8 cellular contexts compared by ENCODE assay signal in the genomic region with DNA sequence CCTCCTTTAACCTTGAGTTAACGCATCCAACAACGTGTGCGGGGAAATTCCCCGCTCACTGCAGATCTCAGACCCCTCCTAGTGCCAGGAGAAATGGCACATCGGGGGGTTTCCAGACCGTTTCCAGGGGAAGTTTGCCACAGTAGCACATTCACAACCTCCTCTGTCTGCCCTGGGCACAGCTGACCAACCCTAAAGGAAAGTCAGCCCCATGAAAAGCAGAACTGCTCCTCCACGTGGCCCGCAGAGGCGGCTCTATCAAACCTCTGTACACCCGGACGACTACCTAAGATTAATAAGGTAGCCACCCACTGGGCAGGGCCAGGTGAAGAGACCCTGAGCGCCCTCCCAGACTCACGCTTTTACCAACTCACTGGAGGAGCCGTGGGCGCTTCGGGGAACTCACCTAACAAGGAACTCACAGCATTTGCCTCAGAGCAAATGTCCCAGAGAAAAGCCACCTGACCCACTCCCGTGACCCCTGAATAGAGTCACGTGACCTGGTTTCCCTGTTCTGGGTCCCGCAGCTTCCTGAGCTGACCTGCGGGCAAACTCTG. TPM values are rescaled to one million over a fixed set of nuclear protein-coding genes. Genes with fewer than 3 reads are reported as not detected.
DNase-seq lines count a peak whose midpoint lies in the region; ATAC-seq and TF ChIP-seq lines count a peak whose summit lies in the region.

No MANE protein-coding gene starts in this region.

- H3K4me1 Mint-ChIP-seq in MCF 10A (ENCODE audit: insufficient read depth, unreplicated experiment): peaks cover 5% of the 10 kb centered on the region

- CTCF ChIA-PET in MCF 10A (lab: Yijun Ruan, JAX): no interaction called here

- intact Hi-C loops in breast epithelium (cut with DNase I; ENCODE audit: low total_unique reads) (no loop called here), MCF 10A (cut with micrococcal nuclease) (no loop called here), heart left ventricle (cut with DNase I) (no loop called here)

- H3K36me3 Mint-ChIP-seq in MCF 10A (ENCODE audit: insufficient read depth, unreplicated experiment): no peaks in the 10 kb centered on the region

- peak; percentile 47 for ATAC-seq in HG03521 (IDR thresholded peaks at IDR 0.05; ENCODE audit: unreplicated experiment)
- peak; percentile 12 to 57 (median 33) for ATAC-seq in heart left ventricle
- no peak for ATAC-seq in SK-N-SH treated with all-trans-retinoic acid at 6 μM for 48 hours

- H3K9me3 ChIP-seq in breast epithelium (no peaks in the 10 kb centered on the region), heart left ventricle (no peaks in the 10 kb centered on the region)

- no peak overlapping the region for H3K4me3 Mint-ChIP-seq in MCF 10A (ENCODE audit: unreplicated experiment)

- H3K27me3 ChIP-seq in breast epithelium (no peaks in the 10 kb centered on the region), heart left ventricle (no peaks in the 10 kb centered on the region)

- TF ChIP-seq CTCF in breast epithelium (IDR thresholded peaks at IDR 0.05) (no peak), MCF 10A (IDR thresholded peaks at IDR 0.05; ENCODE audit: unreplicated experiment) (no peak), heart left ventricle (IDR thresholded peaks at IDR 0.05) (no peak)

- no peak overlapping the region for H3K27ac Mint-ChIP-seq in MCF 10A (ENCODE audit: low read depth, unreplicated experiment)

- H3K4me3 ChIP-seq in breast epithelium (peak overlapping the region; percentile 10 to 34 (median 14)), heart left ventricle (peak overlapping the region in 6 of 12 donors; percentile 8 to 58 (median 28))

- H3K9me3 Mint-ChIP-seq in MCF 10A (ENCODE audit: unreplicated experiment): no peaks in the 10 kb centered on the region

- no peak for TF ChIP-seq POLR2A in breast epithelium (IDR thresholded peaks at IDR 0.05)
- TF ChIP-seq POLR2A in heart left ventricle (IDR thresholded peaks at IDR 0.05): no peak

- H3K36me3 ChIP-seq in breast epithelium (no peaks in the 10 kb centered on the region), heart left ventricle (peaks cover 0 to 6% (median 0%) of the 10 kb centered on the region in 9 donors)

- 63 to 76% (median 72%) methylated on average over 17 to 20 of the region's 20 CpGs for WGBS in heart left ventricle, 4 donors

- no peak for DNase-seq in breast epithelium (ENCODE audit: low spot score in 2 of 2)
- no peak for DNase-seq in MCF 10A (ENCODE audit: unreplicated experiment)
- DNase-seq in activated CD8-positive, alpha-beta memory T cell treated with anti-CD3 and anti-CD28 coated beads for 4 hours (ENCODE audit: low read depth in 2 of 2): peak; percentile 65 to 72
- DNase-seq in heart left ventricle: peak in 2 of 5 donors; percentile 49 to 65
- peak; percentile 60 to 84 for DNase-seq in stimulated activated CD4-positive, alpha-beta T cell treated with anti-CD3 and anti-CD28 coated beads, Interleukin-4, amount 100 ng/mL, for 4 hours
- no peak for DNase-seq in AG08395 (ENCODE audit: low spot score)

- H3K27ac ChIP-seq in breast epithelium: peak overlapping the region; percentile 57 to 75
- H3K27ac ChIP-seq in heart left ventricle: peak overlapping the region in 11 of 12 donors; percentile 36 to 97 (median 66)

- H3K4me1 ChIP-seq in breast epithelium: no peaks in the 10 kb centered on the region
- H3K4me1 ChIP-seq in heart left ventricle: peaks cover 0 to 70% (median 18%) of the 10 kb centered on the region in 12 donors

- BruUV-seq in MCF 10A (replicated peaks; lab: Mats Ljungman, UMichigan): no TSS peak

- H3K27me3 Mint-ChIP-seq in MCF 10A (ENCODE audit: insufficient read depth, unreplicated experiment): no peaks in the 10 kb centered on the region

- POLR2A ChIA-PET in MCF 10A (lab: Yijun Ruan, JAX): no interaction called here

TF ChIP-seq in SK-N-SH treated with all-trans-retinoic acid at 6 μM for 48 hours, 23 proteins besides CTCF, POLR2A, EP300 and RAD21:
- TF ChIP-seq, protein P1, sequence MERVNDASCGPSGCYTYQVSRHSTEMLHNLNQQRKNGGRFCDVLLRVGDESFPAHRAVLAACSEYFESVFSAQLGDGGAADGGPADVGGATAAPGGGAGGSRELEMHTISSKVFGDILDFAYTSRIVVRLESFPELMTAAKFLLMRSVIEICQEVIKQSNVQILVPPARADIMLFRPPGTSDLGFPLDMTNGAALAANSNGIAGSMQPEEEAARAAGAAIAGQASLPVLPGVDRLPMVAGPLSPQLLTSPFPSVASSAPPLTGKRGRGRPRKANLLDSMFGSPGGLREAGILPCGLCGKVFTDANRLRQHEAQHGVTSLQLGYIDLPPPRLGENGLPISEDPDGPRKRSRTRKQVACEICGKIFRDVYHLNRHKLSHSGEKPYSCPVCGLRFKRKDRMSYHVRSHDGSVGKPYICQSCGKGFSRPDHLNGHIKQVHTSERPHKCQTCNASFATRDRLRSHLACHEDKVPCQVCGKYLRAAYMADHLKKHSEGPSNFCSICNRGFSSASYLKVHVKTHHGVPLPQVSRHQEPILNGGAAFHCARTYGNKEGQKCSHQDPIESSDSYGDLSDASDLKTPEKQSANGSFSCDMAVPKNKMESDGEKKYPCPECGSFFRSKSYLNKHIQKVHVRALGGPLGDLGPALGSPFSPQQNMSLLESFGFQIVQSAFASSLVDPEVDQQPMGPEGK (CRISPR knock-in tag; IDR thresholded peaks at IDR 0.05; ENCODE audit: borderline replicate concordance): no peak
TF ChIP-seq in SK-N-SH treated with all-trans-retinoic acid at 6 μM for 48 hours: peak in this region for 0.

RNA-seq across cellular contexts. Expression of a gene that starts 8.6 kb away (rescaled TPM):
- total RNA-seq in breast epithelium (10 to 100 TPM in 2 of 3 donors, 1 to 10 TPM in 1; 9.5 to 38.6 (median 16.0) TPM), MCF 10A (2022) (not detected in 2 replicates), heart left ventricle (10 to 100 TPM in 1 of 9 donors, 1 to 10 TPM in 8; 2.0 to 23.1 (median 4.2) TPM)
- 1 to 10 TPM in 1 of 2 donors, under 1 TPM in 1; 0.76 to 2.3 TPM for polyA plus RNA-seq in heart left ventricle

Comparison
In these comparisons a context has a peak if more than half of its experiments do, and no peak if none do; other contexts are left out.
1. DNase-seq: peak in activated CD8-positive, alpha-beta memory T cell treated with anti-CD3 and anti-CD28 coated beads for 4 hours (2 of 2) and stimulated activated CD4-positive, alpha-beta T cell treated with anti-CD3 and anti-CD28 coated beads, Interleukin-4, amount 100 ng/mL, for 4 hours (2 of 2); none in breast epithelium (0 of 2), MCF 10A (single experiment) and AG08395 (single experiment).